In genomic region chr18:68991281-68991680, GRCh38 we compare ENCODE assay signal across 11 cellular contexts.
DNase-seq lines count a peak whose midpoint lies in the region; ATAC-seq and TF ChIP-seq lines count a peak whose summit lies in the region.
"Had no signal": no experiment of that assay in that cellular context is flagged by ENCODE, and none has a peak within 500 bp of the region (broad histone marks: within the 10 kb centered on the region; RNA-seq: fewer than 3 reads in every experiment).

No MANE protein-coding gene starts in this region.

- H3K79me1 ChIP-seq in trophoblast cell (ENCODE audit: low read length), result no peaks in the 10 kb centered on the region

- no peak overlapping the region for H3K27ac ChIP-seq in trophoblast cell (ENCODE audit: low read depth, low read length)
- no peak overlapping the region for H3K27ac ChIP-seq in PC-9
- H3K27ac ChIP-seq in right cardiac atrium (ENCODE audit: low read length), result no peak overlapping the region
- H3K27ac ChIP-seq in heart right ventricle, result no peak overlapping the region

- no peaks in the 10 kb centered on the region for H3F3A ChIP-seq in PC-9 (ENCODE audit: insufficient read depth, low read depth)

- no peak overlapping the region for H2AFZ ChIP-seq in trophoblast cell (ENCODE audit: insufficient read depth, low read length, poor library complexity)
- no peak overlapping the region for H2AFZ ChIP-seq in PC-9

- no peak overlapping the region for H2BK5ac ChIP-seq in trophoblast cell (ENCODE audit: low read depth, low read length, poor library complexity)

- H3K4me2 ChIP-seq in trophoblast cell (ENCODE audit: low read length) (no peak overlapping the region), PC-9 (no peak overlapping the region)

- no peaks in the 10 kb centered on the region for H4K20me1 ChIP-seq in PC-9 (ENCODE audit: insufficient read depth)

- no peak overlapping the region for H2BK12ac ChIP-seq in trophoblast cell (ENCODE audit: low read length)

- no peak overlapping the region for H4K91ac ChIP-seq in trophoblast cell (ENCODE audit: low read depth, low read length)

- H3K36me3 ChIP-seq in trophoblast cell (ENCODE audit: control insufficient read depth in 1 of 2, insufficient read depth in 2 of 2, low read length in 2 of 2), result no peaks in the 10 kb centered on the region
- H3K36me3 ChIP-seq in PC-9 (ENCODE audit: low read depth), result no peaks in the 10 kb centered on the region
- no peaks in the 10 kb centered on the region for H3K36me3 ChIP-seq in heart right ventricle

- H3K4me3 ChIP-seq in trophoblast cell (ENCODE audit: low read depth, low read length) (no peak overlapping the region), PC-9 (no peak overlapping the region), right cardiac atrium (ENCODE audit: low read length) (no peak overlapping the region), heart right ventricle (no peak overlapping the region)

- CTCF ChIA-PET in PC-9 (lab: Charles Lee), result no interaction called here

- no peak overlapping the region for H2AK5ac ChIP-seq in trophoblast cell (ENCODE audit: low read length)

- no peak overlapping the region for H3K14ac ChIP-seq in trophoblast cell (ENCODE audit: low read length)

- no peak overlapping the region for H3K4ac ChIP-seq in trophoblast cell (ENCODE audit: low read depth, low read length)

- H3K18ac ChIP-seq in trophoblast cell (ENCODE audit: low read length), result no peak overlapping the region

- intact Hi-C loops in PC-9 (cut with micrococcal nuclease; ENCODE audit: unreplicated experiment) (no loop called here), right cardiac atrium (cut with DNase I) (no loop called here), heart right ventricle (cut with DNase I) (no loop called here)

- TF ChIP-seq CTCF in PC-9 (conservative IDR thresholded peaks at IDR 0.05) (no peak), heart right ventricle (IDR thresholded peaks at IDR 0.05) (no peak)

- ATAC-seq in GM19351 (IDR thresholded peaks at IDR 0.05; ENCODE audit: unreplicated experiment), result peak; percentile 65
- ATAC-seq in HG03439 (IDR thresholded peaks at IDR 0.05; ENCODE audit: unreplicated experiment), result peak; percentile 50
- ATAC-seq in right cardiac atrium, result no peak
- no peak for ATAC-seq in heart right ventricle
- ATAC-seq: left ventricle myocardium superior had no signal

- H3K9me3 ChIP-seq in trophoblast cell (ENCODE audit: insufficient read depth, low read depth, low read length) (no peaks in the 10 kb centered on the region), PC-9 (ENCODE audit: insufficient read depth, low read depth) (no peaks in the 10 kb centered on the region), right cardiac atrium (ENCODE audit: control insufficient read depth, low read length) (no peaks in the 10 kb centered on the region), heart right ventricle (peaks cover 0 to 18% (median 5%) of the 10 kb centered on the region in 11 donors)

- H3K79me2 ChIP-seq in trophoblast cell (ENCODE audit: control insufficient read depth, insufficient read depth, low read length, poor library complexity) (no peaks in the 10 kb centered on the region), PC-9 (ENCODE audit: low read depth) (no peaks in the 10 kb centered on the region)

- no peak overlapping the region for H4K12ac ChIP-seq in trophoblast cell (ENCODE audit: low read depth, low read length)

- H3K23ac ChIP-seq in trophoblast cell (ENCODE audit: low read length), result no peak overlapping the region

- no peaks in the 10 kb centered on the region for H3K27me3 ChIP-seq in trophoblast cell (ENCODE audit: insufficient read depth, low read length)
- no peaks in the 10 kb centered on the region for H3K27me3 ChIP-seq in PC-9 (ENCODE audit: insufficient read depth, low read depth)
- H3K27me3 ChIP-seq in right cardiac atrium (ENCODE audit: control insufficient read depth, insufficient read depth), result no peaks in the 10 kb centered on the region
- H3K27me3 ChIP-seq in heart right ventricle, result no peaks in the 10 kb centered on the region

- DNase-seq in AG08395 (ENCODE audit: low spot score) (peak; percentile 3), fibroblast of peridontal ligament (ENCODE audit: extremely low read depth) (peak; percentile 27), trophoblast cell (no peak), PC-9 (no peak), right cardiac atrium (no peak), heart right ventricle (no peak)
- DNase-seq: activated CD4-positive, alpha-beta T cell treated with anti-CD3 and anti-CD28 coated beads, Interleukin-2, amount 50 U/mL, for 48 hours; left ventricle myocardium superior; NCI-H2171 had no signal

- H3K4me1 ChIP-seq in trophoblast cell (ENCODE audit: control insufficient read depth in 1 of 2, insufficient read depth in 2 of 2, low read length in 2 of 2), result no peaks in the 10 kb centered on the region
- no peaks in the 10 kb centered on the region for H3K4me1 ChIP-seq in PC-9 (replicated peaks; ENCODE audit: insufficient read depth)
- no peaks in the 10 kb centered on the region for H3K4me1 ChIP-seq in right cardiac atrium (ENCODE audit: control insufficient read depth, insufficient read depth, low read length)
- H3K4me1 ChIP-seq in heart right ventricle, result no peaks in the 10 kb centered on the region

- POLR2A ChIA-PET in PC-9 (lab: Charles Lee; ENCODE audit: unreplicated experiment), result no interaction called here

- no peak overlapping the region for H4K8ac ChIP-seq in trophoblast cell (ENCODE audit: low read depth, low read length)

- no peaks in the 10 kb centered on the region for H3K9me2 ChIP-seq in PC-9 (ENCODE audit: insufficient read depth)

- no peak overlapping the region for H3K9ac ChIP-seq in trophoblast cell (ENCODE audit: low read length)

- no peak overlapping the region for H2BK120ac ChIP-seq in trophoblast cell (ENCODE audit: insufficient read depth, low read length, poor library complexity)

- BruUV-seq in PC-9 (replicated peaks; lab: Mats Ljungman, UMichigan), result no TSS peak

Comparison
In these comparisons a context has a peak if more than half of its experiments do, and no peak if none do; other contexts are left out.
1. DNase-seq: peak in AG08395 (single experiment) and fibroblast of peridontal ligament (single experiment); none in trophoblast cell (0 of 2), PC-9 (0 of 2), right cardiac atrium (0 of 3) and heart right ventricle (0 of 2).
2. ATAC-seq: peak in GM19351 (single experiment) and HG03439 (single experiment); none in right cardiac atrium (0 of 2) and heart right ventricle (0 of 8).